8 cellular contexts compared by ENCODE assay signal in the genomic region with DNA sequence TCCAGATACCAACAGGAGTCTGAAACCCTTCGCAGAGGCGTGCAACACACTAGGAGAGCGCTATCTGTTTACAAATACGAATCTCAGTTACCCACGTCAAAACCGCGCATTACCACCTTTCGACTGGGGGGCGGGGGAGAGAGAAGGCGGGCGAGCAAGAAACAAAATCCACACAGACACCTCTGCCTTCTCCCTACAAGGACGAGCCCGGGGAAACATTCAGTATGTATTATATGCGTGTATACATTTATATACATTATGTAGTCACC. TPM values are rescaled to one million over a fixed set of nuclear protein-coding genes. Genes with fewer than 3 reads are reported as not detected.
A peak's percentile ranks its signal among the peaks of the same experiment; 100 is the strongest.
DNase-seq lines count a peak whose midpoint lies in the region; ATAC-seq, FAIRE-seq and TF ChIP-seq lines count a peak whose summit lies in the region.

No MANE protein-coding gene starts in this region.

- H3K4me3 ChIP-seq in A549 (peak overlapping the region; percentile 77), HUES64 (ENCODE audit: low read length) (peak overlapping the region; percentile 98), SJSA1 (peak overlapping the region; percentile 89), left ventricle myocardium inferior (peak overlapping the region; percentile 98)

- CTCF ChIA-PET in A549 (lab: Yijun Ruan, JAX), result no interaction called here
- CTCF ChIA-PET in activated naive CD4-positive, alpha-beta T cell treated with anti-CD3 and anti-CD28 coated beads for 36 hours (lab: Charles Lee), result interaction anchor here (1.3 kb wide), 1 partner anchor 129 kb away, joined by 4 read pairs; no protein-coding TSS in a partner anchor

- no peak for TF ChIP-seq RAD21 in A549 (conservative IDR thresholded peaks at IDR 0.05 in 1 of 2, IDR thresholded peaks at IDR 0.05 in 1 of 2)

- H3K4me3 Mint-ChIP-seq in activated naive CD4-positive, alpha-beta T cell treated with anti-CD3 and anti-CD28 coated beads for 36 hours, result no peak overlapping the region

- 0% methylated on average over 14 of the region's 14 CpGs for WGBS in A549 (ENCODE audit: missing lambda C conversion rate)
- WGBS in HUES64, result 0% methylated on average over 7 of the region's 14 CpGs

- H3K4me2 ChIP-seq in A549, result peak overlapping the region; percentile 93

- H3K4me1 Mint-ChIP-seq in activated naive CD4-positive, alpha-beta T cell treated with anti-CD3 and anti-CD28 coated beads for 36 hours (ENCODE audit: low read depth), result peaks cover 36% of the 10 kb centered on the region

- DNase-seq in A549 (ENCODE audit: low read depth in 1 of 2, low spot score in 1 of 2) (peak; percentile 15 to 53), SJSA1 (ENCODE audit: low read depth in 1 of 2, low spot score in 2 of 2) (peak; percentile 49 to 60), left ventricle myocardium inferior (no peak), sciatic nerve (ENCODE audit: low spot score) (no peak), COLO829 (ENCODE audit: low spot score) (no peak)
- peak; percentile 83 for DNase-seq in activated naive CD4-positive, alpha-beta T cell treated with anti-CD3 and anti-CD28 coated beads for 36 hours

- H3K27me3 ChIP-seq in HUES64 (ENCODE audit: insufficient read depth, low read length), result 0 out of 2 replicates have a peak, but pooled peaks cover 2% of the 10 kb centered on the region
- no peaks in the 10 kb centered on the region for H3K27me3 ChIP-seq in SJSA1 (replicated peaks)
- H3K27me3 ChIP-seq in left ventricle myocardium inferior (ENCODE audit: low read depth), result no peaks in the 10 kb centered on the region

- POLR2A ChIA-PET in A549 (lab: Yijun Ruan, JAX), result interaction anchor here (2.0 kb wide), 1 partner anchor 111 kb away, joined by 9 read pairs; no protein-coding TSS in a partner anchor

- intact Hi-C loops in activated naive CD4-positive, alpha-beta T cell treated with anti-CD3 and anti-CD28 coated beads for 36 hours (cut with micrococcal nuclease), result loop anchor here (1.0 to 5.0 kb wide), 6 partner anchors 107 to 1585 kb away; partner anchors contain the start of genes TXNDC12 and ZFYVE9
- intact Hi-C loops in left ventricle myocardium inferior (cut with micrococcal nuclease), result no loop called here
- intact Hi-C loops in sciatic nerve (cut with DNase I), result no loop called here

- H3K36me3 ChIP-seq in HUES64 (ENCODE audit: insufficient read depth, low read length) (no peaks in the 10 kb centered on the region), SJSA1 (peaks cover 8% of the 10 kb centered on the region), left ventricle myocardium inferior (no peaks in the 10 kb centered on the region)

- ATAC-seq in A549 (peak; percentile 20 to 42; a peak in 3 of 6 replicates), GM18511 (IDR thresholded peaks at IDR 0.05; ENCODE audit: unreplicated experiment) (peak; percentile 44), sciatic nerve (peak; percentile 65)

- H3K9ac ChIP-seq in HUES64 (ENCODE audit: low read depth, low read length), result peak overlapping the region; percentile 89

- H3K27ac ChIP-seq in A549 (peak overlapping the region; percentile 95 to 97), HUES64 (ENCODE audit: low read depth, low read length) (peak overlapping the region; percentile 92; the same call in 1 of the 2 replicates), SJSA1 (peak overlapping the region; percentile 87; the same call in 1 of the 2 replicates), left ventricle myocardium inferior (replicated peaks) (peak overlapping the region; percentile 89)

- FAIRE-seq in A549 (lab: Jason Lieb, UNC), result no peak

- TF ChIP-seq POLR2A in A549 (IDR thresholded peaks at IDR 0.05; ENCODE audit: low read length), result no peak

- H3K9me3 ChIP-seq in A549, result no peaks in the 10 kb centered on the region
- H3K9me3 ChIP-seq in HUES64 (ENCODE audit: insufficient read depth, low read depth, low read length), result no peaks in the 10 kb centered on the region
- H3K9me3 ChIP-seq in SJSA1 (replicated peaks), result no peaks in the 10 kb centered on the region
- no peaks in the 10 kb centered on the region for H3K9me3 ChIP-seq in left ventricle myocardium inferior (replicated peaks)

- no peak for TF ChIP-seq EP300 in A549 (IDR thresholded peaks at IDR 0.05)

- TF ChIP-seq CTCF in A549 (IDR thresholded peaks at IDR 0.05) (no peak), left ventricle myocardium inferior (IDR thresholded peaks at IDR 0.05; ENCODE audit: borderline replicate concordance) (no peak)

- H3K4me1 ChIP-seq in A549, result peaks cover 48% of the 10 kb centered on the region; the same call in 2 of the 3 replicates
- H3K4me1 ChIP-seq in HUES64 (ENCODE audit: insufficient read depth, low read length), result peaks cover 35% of the 10 kb centered on the region
- H3K4me1 ChIP-seq in SJSA1 (replicated peaks), result peaks cover 15% of the 10 kb centered on the region
- H3K4me1 ChIP-seq in left ventricle myocardium inferior, result peaks cover 42% of the 10 kb centered on the region

- H3K9me3 Mint-ChIP-seq in activated naive CD4-positive, alpha-beta T cell treated with anti-CD3 and anti-CD28 coated beads for 36 hours, result no peaks in the 10 kb centered on the region

- H3K27me3 Mint-ChIP-seq in activated naive CD4-positive, alpha-beta T cell treated with anti-CD3 and anti-CD28 coated beads for 36 hours (ENCODE audit: low read depth), result no peaks in the 10 kb centered on the region

- no peak overlapping the region for H3K27ac Mint-ChIP-seq in activated naive CD4-positive, alpha-beta T cell treated with anti-CD3 and anti-CD28 coated beads for 36 hours

- H3K36me3 Mint-ChIP-seq in activated naive CD4-positive, alpha-beta T cell treated with anti-CD3 and anti-CD28 coated beads for 36 hours (ENCODE audit: low read depth), result peaks cover 3% of the 10 kb centered on the region

TF ChIP-seq in A549, 52 proteins besides CTCF, POLR2A, EP300 and RAD21:
- TF ChIP-seq CEBPB (IDR thresholded peaks at IDR 0.05) (peak; percentile 67 to 84; a peak in 2 of 4 replicates), MYC (IDR thresholded peaks at IDR 0.05; ENCODE audit: borderline replicate concordance, low read length) (no peak)

RNA-seq across cellular contexts. Expression of gene TUT4, which starts 0.7 kb away (rescaled TPM):
- polyA plus RNA-seq in A549 (2011; rRNA removed) (32.2 and 34.1 TPM in 2 replicates), A549 (2017; fragmentation: RNase III; extraction: RNeasy Plus Mini Kit Qiagen cat#74134 plus additional on column Dnase treatment) (25.3 to 28.0 TPM (median 26.2 TPM) in 3 replicates)
- polyA plus RNA-seq in A549 (2012; cell fraction: cytosol; rRNA removed), result 22.1 and 23.4 TPM in 2 replicates
- 52.8 and 55.3 TPM in 2 replicates for polyA plus RNA-seq in A549 (2012; cell fraction: nucleus; rRNA removed)
- 20.3 and 21.4 TPM in 2 replicates for polyA minus RNA-seq in A549 (2011; rRNA and poly(A)+ RNA removed)
- 35.1 TPM for polyA plus RNA-seq in HUES64 (2013, experiment 1 of 2)
- polyA plus RNA-seq in HUES64 (2013, experiment 2 of 2), result 38.1 TPM
- 25.3 and 28.2 TPM in 2 replicates for total RNA-seq in SJSA1 (2014; rRNA removed; shearing (Covaris generic))
- total RNA-seq in activated naive CD4-positive, alpha-beta T cell treated with anti-CD3 and anti-CD28 coated beads for 36 hours, result 10 to 100 TPM; 48.1 to 51.2 TPM
- total RNA-seq in left ventricle myocardium inferior (30.9 TPM), sciatic nerve (87.3 TPM)

RNA-seq across cellular contexts. Expression of gene GPX7, which starts 50.0 kb away (rescaled TPM):
- polyA plus RNA-seq in A549 (2011; rRNA removed) (not detected in 2 replicates), A549 (2017; fragmentation: RNase III; extraction: RNeasy Plus Mini Kit Qiagen cat#74134 plus additional on column Dnase treatment) (not detected in 3 replicates)
- polyA plus RNA-seq in A549 (2012; cell fraction: cytosol; rRNA removed), result 0.03 TPM in 1 of 2 replicates, not detected in the other
- not detected in 2 replicates for polyA plus RNA-seq in A549 (2012; cell fraction: nucleus; rRNA removed)
- not detected in 2 replicates for polyA minus RNA-seq in A549 (2011; rRNA and poly(A)+ RNA removed)
- 16.4 TPM for polyA plus RNA-seq in HUES64 (2013, experiment 1 of 2)
- polyA plus RNA-seq in HUES64 (2013, experiment 2 of 2), result 25.6 TPM
- total RNA-seq in SJSA1 (2014; rRNA removed; shearing (Covaris generic)), result 22.6 and 57.5 TPM in 2 replicates
- 10 to 100 TPM; 20.4 to 20.6 TPM for total RNA-seq in activated naive CD4-positive, alpha-beta T cell treated with anti-CD3 and anti-CD28 coated beads for 36 hours
- total RNA-seq in left ventricle myocardium inferior (5.2 TPM), sciatic nerve (12.2 TPM)

Comparison
In these comparisons a context has a peak if more than half of its experiments do, and no peak if none do; other contexts are left out.
1. DNase-seq: peak in A549 (2 of 2), SJSA1 (2 of 2) and activated naive CD4-positive, alpha-beta T cell treated with anti-CD3 and anti-CD28 coated beads for 36 hours (single experiment); none in left ventricle myocardium inferior (single experiment), sciatic nerve (single experiment) and COLO829 (single experiment).
2. Peak in every context shown above with its lines, with median percentiles within 50 percentile points of each other: ATAC-seq, H3K27ac ChIP-seq and H3K4me3 ChIP-seq.